8 cellular contexts compared by ENCODE assay signal in the genomic region with DNA sequence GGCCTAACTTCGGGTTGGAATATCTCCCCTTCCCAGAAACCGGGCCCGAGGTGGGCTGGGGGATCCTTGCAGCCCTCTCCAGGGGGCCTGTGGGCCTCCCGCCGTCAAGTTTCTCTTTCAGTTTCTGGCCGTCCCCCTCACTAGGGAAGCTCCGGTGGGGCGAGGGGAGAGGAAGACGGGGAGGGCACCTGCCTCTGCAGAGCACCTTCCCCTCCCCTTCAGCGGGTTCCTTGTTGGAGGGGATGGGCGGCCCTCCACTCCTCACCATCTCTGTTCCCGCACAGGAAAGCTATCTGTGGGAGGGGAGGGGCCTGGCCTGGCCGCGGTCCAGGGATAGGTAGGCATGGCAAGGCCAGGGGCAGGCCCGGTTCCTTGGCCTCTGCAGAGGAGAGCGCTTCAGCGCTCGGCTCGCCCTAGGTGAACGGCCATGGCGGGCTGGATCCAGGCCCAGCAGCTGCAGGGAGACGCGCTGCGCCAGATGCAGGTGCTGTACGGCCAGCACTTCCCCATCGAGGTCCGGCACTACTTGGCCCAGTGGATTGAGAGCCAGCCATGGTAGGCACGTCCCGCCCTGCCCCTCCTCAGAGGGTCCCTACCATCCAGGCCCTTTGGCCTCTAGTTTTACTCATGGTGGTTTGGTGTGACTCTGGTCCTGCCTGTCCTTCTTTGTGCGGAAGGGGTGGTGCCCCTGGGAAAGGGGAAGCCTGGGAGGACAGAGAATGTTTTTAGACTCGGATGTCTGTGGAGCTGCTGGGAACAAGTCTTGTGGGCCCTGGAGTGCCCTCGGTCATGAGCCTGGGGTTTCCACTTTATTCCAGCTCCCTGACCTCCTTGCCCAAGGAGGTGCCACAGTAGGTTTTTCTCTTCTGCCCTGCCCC. TPM values are rescaled to one million over a fixed set of nuclear protein-coding genes. Genes with fewer than 3 reads are reported as not detected.
DNase-seq lines count a peak whose midpoint lies in the region; ATAC-seq and TF ChIP-seq lines count a peak whose summit lies in the region.

No MANE protein-coding gene starts in this region.

- no peak overlapping the region for H2BK5ac ChIP-seq in mesendoderm (ENCODE audit: low read length)

- no CpG with 5 or more reads among the region's 32 CpGs for WGBS in mesendoderm (ENCODE audit: extremely low coverage, insufficient coverage, low lambda C conversion rate)

- H2AK5ac ChIP-seq in mesendoderm (ENCODE audit: low read length) = no peak overlapping the region

- TF ChIP-seq CTCF in GM20000 (IDR thresholded peaks at IDR 0.05; ENCODE audit: extremely low read depth, missing control alignments) (no peak), cardiac fibroblast (IDR thresholded peaks at IDR 0.05; ENCODE audit: low read depth, low read length) (no peak)

- H3K4me2 ChIP-seq in mesendoderm (ENCODE audit: low read length) = peak overlapping the region; percentile 36

- H4K8ac ChIP-seq in mesendoderm (ENCODE audit: low read depth, low read length) = no peak overlapping the region

- in situ Hi-C loops in G401 (cut with HindIII; ENCODE audit: low sequenced_read_pairs) = no loop called here

- H3K9ac ChIP-seq in mesendoderm (ENCODE audit: low read length) = no peak overlapping the region

- DNase-seq in GM20000 (ENCODE audit: low spot score) = peak; percentile 70
- DNase-seq in T-helper 2 cell = peak in 4 of 5 experiments; percentile 41 to 63 (median 56)
- DNase-seq in cardiac fibroblast (ENCODE audit: low read depth in 2 of 2) = no peak
- no peak for DNase-seq in mesendoderm
- DNase-seq in stimulated activated naive CD8-positive, alpha-beta T cell treated with anti-CD3 and anti-CD28 coated beads, Interleukin-15, Interleukin-2, amounts not matched to agents 100 U/mL and 50 U/mL, for 24 hours = peak; percentile 68
- DNase-seq in SW480 (ENCODE audit: low spot score) = no peak
- DNase-seq in G401 (ENCODE audit: low spot score) = no peak

- no peak overlapping the region for H3K4ac ChIP-seq in mesendoderm (ENCODE audit: low read depth, low read length)

- no peaks in the 10 kb centered on the region for H3K79me1 ChIP-seq in mesendoderm (ENCODE audit: low read length)

- H3K4me1 ChIP-seq in mesendoderm (ENCODE audit: control insufficient read depth, low read depth, low read length) = no peaks in the 10 kb centered on the region

- ATAC-seq in stimulated activated naive CD8-positive, alpha-beta T cell treated with anti-CD3 and anti-CD28 coated beads, Interleukin-15, Interleukin-2, amounts not matched to agents 100 U/mL and 50 U/mL, for 24 hours = peak; percentile 26
- ATAC-seq in GM21515 (IDR thresholded peaks at IDR 0.05; ENCODE audit: unreplicated experiment) = no peak

- no peak overlapping the region for H2BK15ac ChIP-seq in mesendoderm (replicated peaks; ENCODE audit: low read depth)

- no peak overlapping the region for H3K56ac ChIP-seq in mesendoderm (ENCODE audit: low read length)

- peak overlapping the region; percentile 89 for H3K23ac ChIP-seq in mesendoderm (ENCODE audit: low read length)

- no peaks in the 10 kb centered on the region for H3K36me3 ChIP-seq in mesendoderm (ENCODE audit: control insufficient read depth, insufficient read depth, low read length)

- no peak overlapping the region for H3K27ac ChIP-seq in mesendoderm (ENCODE audit: low read depth, low read length)

- H3K18ac ChIP-seq in mesendoderm (ENCODE audit: low read length) = no peak overlapping the region

- H3K79me2 ChIP-seq in mesendoderm (ENCODE audit: control insufficient read depth, insufficient read depth, low read length) = no peaks in the 10 kb centered on the region

- no peak overlapping the region for H4K5ac ChIP-seq in mesendoderm (ENCODE audit: low read length)

- H3K4me3 ChIP-seq in cardiac fibroblast (replicated peaks in 1 of 2; ENCODE audit: low read depth in 2 of 2, low read length in 2 of 2) = peak overlapping the region; percentile 50 to 55
- no peak overlapping the region for H3K4me3 ChIP-seq in mesendoderm (ENCODE audit: low read length)

- no peak overlapping the region for H2BK120ac ChIP-seq in mesendoderm (ENCODE audit: low read depth, low read length)

- H3K27me3 ChIP-seq in mesendoderm (ENCODE audit: insufficient read depth, low read length, poor library complexity) = peaks cover 3% of the 10 kb centered on the region

RNA-seq across cellular contexts. Expression of gene STAT5A, which starts 0.9 kb away (rescaled TPM):
- polyA plus RNA-seq in mesendoderm (2013, experiment 1 of 2) = 1.7 TPM
- 1.7 TPM for polyA plus RNA-seq in mesendoderm (2013, experiment 2 of 2)
- total RNA-seq in G401 (2014; rRNA removed; shearing (Covaris generic)) = 0.18 and 0.31 TPM in 2 replicates

RNA-seq across cellular contexts. Expression of gene STAT5B, which starts 13.0 kb away (rescaled TPM):
- 24.3 TPM for polyA plus RNA-seq in mesendoderm (2013, experiment 1 of 2)
- polyA plus RNA-seq in mesendoderm (2013, experiment 2 of 2) = 26.6 TPM
- 10.4 and 15.8 TPM in 2 replicates for total RNA-seq in G401 (2014; rRNA removed; shearing (Covaris generic))

Comparison
In these comparisons a context has a peak if more than half of its experiments do, and no peak if none do; other contexts are left out.
1. DNase-seq: peak in GM20000 (single experiment), T-helper 2 cell (4 of 5) and stimulated activated naive CD8-positive, alpha-beta T cell treated with anti-CD3 and anti-CD28 coated beads, Interleukin-15, Interleukin-2, amounts not matched to agents 100 U/mL and 50 U/mL, for 24 hours (single experiment); none in cardiac fibroblast (0 of 2), mesendoderm (single experiment), SW480 (single experiment) and G401 (single experiment).